ENCODE assay signal across 9 cellular contexts in the genomic region with DNA sequence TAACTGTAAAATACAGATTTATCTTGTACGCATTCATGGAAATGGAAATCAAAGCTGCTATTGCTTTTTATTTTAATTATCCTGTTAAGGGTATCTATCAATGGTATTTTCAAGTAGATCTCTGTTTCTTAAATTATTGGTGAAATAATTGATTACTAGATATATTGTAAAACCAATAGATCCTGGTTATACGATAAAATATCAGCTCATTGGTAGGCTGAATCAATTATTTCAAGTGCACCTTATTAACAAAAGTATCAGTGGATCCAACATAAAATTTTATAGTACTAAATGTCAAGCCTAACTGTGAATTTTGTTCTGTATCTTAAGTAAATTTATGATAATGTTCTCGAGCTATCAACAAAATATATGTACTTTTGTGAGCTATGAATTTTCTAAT. TPM values are rescaled to one million over a fixed set of nuclear protein-coding genes. Genes with fewer than 3 reads are reported as not detected.
"Had no signal": no experiment of that assay in that cellular context is flagged by ENCODE, and none has a peak within 500 bp of the region (broad histone marks: within the 10 kb centered on the region; RNA-seq: fewer than 3 reads in every experiment).

No MANE protein-coding gene starts in this region.

- H3K4me2 ChIP-seq: KMS-11 had no signal

- H3K9me3 ChIP-seq: HAP-1 had no signal

- H3K4me3 ChIP-seq: GM23248, HAP-1 had no signal

- ATAC-seq: HCT116 had no signal

- DNase-seq: GM23248, GOT3, H7, HFFc6, IMR-90, KBM-7 had no signal

- H3K9ac ChIP-seq: GM23248, KMS-11 had no signal

- H3K27ac ChIP-seq: GM23248, KMS-11 had no signal

- H2AFZ ChIP-seq: GM23248 had no signal

- H3K4me1 ChIP-seq: HAP-1 had no signal

RNA-seq across cellular contexts. Expression of gene PARD6B, which starts 21.8 kb away (rescaled TPM):
- total RNA-seq: GM23248 had no signal
